In genomic region chr19:35945121-35945792, GRCh38 we compare ENCODE assay signal across 20 cellular contexts. TPM values are rescaled to one million over a fixed set of nuclear protein-coding genes. Genes with fewer than 3 reads are reported as not detected.
DNase-seq lines count a peak whose midpoint lies in the region; ATAC-seq, FAIRE-seq and TF ChIP-seq lines count a peak whose summit lies in the region.
"Had no signal": no experiment of that assay in that cellular context is flagged by ENCODE, and none has a peak within 500 bp of the region (broad histone marks: within the 10 kb centered on the region; RNA-seq: fewer than 3 reads in every experiment).

No MANE protein-coding gene starts in this region.

- H3K27ac ChIP-seq in A549 (no peak overlapping the region), Peyer's patch (no peak overlapping the region)

- TF ChIP-seq POLR2A in A549 (IDR thresholded peaks at IDR 0.05; ENCODE audit: low read length) (no peak), Peyer's patch (IDR thresholded peaks at IDR 0.05) (no peak)

- ATAC-seq in A549 (no peak), omental fat pad (ENCODE audit: low FRiP score) (peak; percentile 17), HG03354 (IDR thresholded peaks at IDR 0.05; ENCODE audit: poor library complexity, severe bottlenecking, unreplicated experiment) (no peak)

- no peaks in the 10 kb centered on the region for H3K27me3 ChIP-seq in Peyer's patch

- peaks cover 16% of the 10 kb centered on the region for H3K27me3 Mint-ChIP-seq in glutamatergic neuron (ENCODE audit: unreplicated experiment)
- H3K27me3 Mint-ChIP-seq: IgD-negative memory B cell had no signal

- peaks cover 12% of the 10 kb centered on the region for H3K36me3 Mint-ChIP-seq in glutamatergic neuron (ENCODE audit: unreplicated experiment)
- H3K36me3 Mint-ChIP-seq: CD14-positive monocyte, IgD-negative memory B cell had no signal

- no peak for TF ChIP-seq RAD21 in A549 (conservative IDR thresholded peaks at IDR 0.05 in 1 of 2, IDR thresholded peaks at IDR 0.05 in 1 of 2)

- H3K4me1 ChIP-seq in A549 (no peaks in the 10 kb centered on the region), Peyer's patch (no peaks in the 10 kb centered on the region)

- peak overlapping the region; percentile 9 for H3K4me3 Mint-ChIP-seq in glutamatergic neuron (ENCODE audit: unreplicated experiment)
- H3K4me3 Mint-ChIP-seq: CD14-positive monocyte, H9, IgD-negative memory B cell had no signal

- no peak overlapping the region for H3K4me3 ChIP-seq in A549
- H3K4me3 ChIP-seq in Peyer's patch: no peak overlapping the region

- TF ChIP-seq CTCF in A549 (IDR thresholded peaks at IDR 0.05): no peak
- TF ChIP-seq CTCF in GM10266 (IDR thresholded peaks at IDR 0.05; ENCODE audit: control insufficient read depth, insufficient read depth, low read depth, missing control alignments): no peak
- TF ChIP-seq CTCF in glutamatergic neuron (IDR thresholded peaks at IDR 0.05; ENCODE audit: partially characterized antibody, unreplicated experiment): no peak
- TF ChIP-seq CTCF in omental fat pad (IDR thresholded peaks at IDR 0.05): no peak
- TF ChIP-seq CTCF in Peyer's patch (IDR thresholded peaks at IDR 0.05): no peak

- no peak overlapping the region for H3K4me2 ChIP-seq in A549

- 89% methylated on average over 11 of the region's 11 CpGs for WGBS in A549 (ENCODE audit: missing lambda C conversion rate)

- H3K9me3 ChIP-seq in A549 (no peaks in the 10 kb centered on the region), Peyer's patch (no peaks in the 10 kb centered on the region)

- no peak for TF ChIP-seq EP300 in A549 (IDR thresholded peaks at IDR 0.05)

- no peak overlapping the region for H3K27ac Mint-ChIP-seq in glutamatergic neuron (ENCODE audit: unreplicated experiment)

- CTCF ChIA-PET in A549 (lab: Yijun Ruan, JAX): interaction anchor here (0.6 to 2.4 kb wide), 4 partner anchors 35 to 126 kb away, joined by 3 to 10 read pairs (median 4); partner anchors contain the start of gene NFKBID

- FAIRE-seq in A549 (lab: Jason Lieb, UNC): no peak

- peaks cover 0 to 22% (median 0%) of the 10 kb centered on the region in 3 donors for H3K36me3 ChIP-seq in Peyer's patch

- DNase-seq in A549 (ENCODE audit: low read depth in 1 of 2, low spot score in 1 of 2): no peak
- peak; percentile 17 for DNase-seq in GM10266 (ENCODE audit: extremely low spot score)
- no peak for DNase-seq in glutamatergic neuron
- no peak for DNase-seq in omental fat pad (ENCODE audit: low spot score)
- no peak for DNase-seq in Peyer's patch
- no peak for DNase-seq in NCI-H1092 treated with DMSO at 0.1 percent for 48 hours (lab: John Stamatoyannopoulos, UW)
- DNase-seq: DMS53; H9; NCI-H1105 treated with DMSO at 0.1 percent for 48 hours; NCI-H187 treated with DMSO at 0.1 percent for 48 hours; NCI-H446; NK-92 treated with Interleukin-12 subunit alpha and Interleukin-12 subunit beta, amount 100 ng/mL, for 24 hours; RPMI8226; SIG-M5 had no signal

- peaks cover 5% of the 10 kb centered on the region for H3K9me3 Mint-ChIP-seq in glutamatergic neuron (ENCODE audit: unreplicated experiment)
- H3K9me3 Mint-ChIP-seq: H9, IgD-negative memory B cell had no signal

- POLR2A ChIA-PET in A549 (lab: Yijun Ruan, JAX): no interaction called here

- peaks cover 5% of the 10 kb centered on the region for H3K4me1 Mint-ChIP-seq in glutamatergic neuron (ENCODE audit: low read depth, unreplicated experiment)

TF ChIP-seq in A549, 52 proteins besides CTCF, POLR2A, EP300 and RAD21:
- TF ChIP-seq PBX3 (IDR thresholded peaks at IDR 0.05) (no peak), MYC (IDR thresholded peaks at IDR 0.05; ENCODE audit: borderline replicate concordance, low read length) (no peak), ZFP36 (IDR thresholded peaks at IDR 0.05; ENCODE audit: borderline replicate concordance, partially characterized antibody) (peak; percentile 98)

RNA-seq across cellular contexts. Expression of gene LRFN3, which starts 9.1 kb away (rescaled TPM):
- 2.4 and 3.1 TPM in 2 replicates for polyA plus RNA-seq in A549 (2011; rRNA removed)
- 9.8 and 16.4 TPM in 2 replicates for polyA plus RNA-seq in A549 (2012; cell fraction: cytosol; rRNA removed)
- 13.2 and 22.2 TPM in 2 replicates for polyA plus RNA-seq in A549 (2012; cell fraction: nucleus; rRNA removed)
- 12.8 to 17.1 TPM (median 16.6 TPM) in 3 replicates for polyA plus RNA-seq in A549 (2017; fragmentation: RNase III; extraction: RNeasy Plus Mini Kit Qiagen cat#74134 plus additional on column Dnase treatment)
- 2.1 and 2.9 TPM in 2 replicates for polyA minus RNA-seq in A549 (2011; rRNA and poly(A)+ RNA removed)
- 40.6 TPM for total RNA-seq in glutamatergic neuron (ENCODE audit: unreplicated experiment)
- 1 to 10 TPM; 3.2 to 8.7 (median 5.3) TPM for total RNA-seq in omental fat pad
- total RNA-seq in Peyer's patch: 10 to 100 TPM in 3 of 4 donors, 1 to 10 TPM in 1; 8.3 to 34.4 (median 22.1) TPM
- polyA plus RNA-seq: CD14-positive monocyte had no signal

RNA-seq across cellular contexts. Expression of gene TYROBP, which starts 37.2 kb away (rescaled TPM):
- not detected in 2 replicates for polyA plus RNA-seq in A549 (2011; rRNA removed)
- polyA plus RNA-seq in A549 (2012; cell fraction: cytosol; rRNA removed): 0.14 and 0.34 TPM in 2 replicates
- polyA plus RNA-seq in A549 (2012; cell fraction: nucleus; rRNA removed): 0.29 TPM in 1 of 2 replicates, not detected in the other
- 0.21 TPM in 1 of 3 replicates, not detected in the others for polyA plus RNA-seq in A549 (2017; fragmentation: RNase III; extraction: RNeasy Plus Mini Kit Qiagen cat#74134 plus additional on column Dnase treatment)
- polyA minus RNA-seq in A549 (2011; rRNA and poly(A)+ RNA removed): 2.1 TPM in 1 of 2 replicates, not detected in the other
- total RNA-seq in glutamatergic neuron (ENCODE audit: unreplicated experiment): not detected
- total RNA-seq in omental fat pad: 100 to 1,000 TPM; 171 to 490 (median 280) TPM
- 10 to 100 TPM in 3 of 4 donors, 1 to 10 TPM in 1; 4.2 to 56.1 (median 20.2) TPM for total RNA-seq in Peyer's patch
- total RNA-seq: H9, HT1080, LHCN-M2, OCI-LY7 had no signal

RNA-seq across cellular contexts. Expression of gene HCST, which starts 42.9 kb away (rescaled TPM):
- 0.19 TPM in 1 of 2 replicates, not detected in the other for polyA plus RNA-seq in A549 (2011; rRNA removed)
- 0.30 and 0.38 TPM in 2 replicates for polyA plus RNA-seq in A549 (2012; cell fraction: cytosol; rRNA removed)
- 0.45 and 0.58 TPM in 2 replicates for polyA plus RNA-seq in A549 (2012; cell fraction: nucleus; rRNA removed)
- polyA plus RNA-seq in A549 (2017; fragmentation: RNase III; extraction: RNeasy Plus Mini Kit Qiagen cat#74134 plus additional on column Dnase treatment): 0.49 to 0.69 TPM in 2 of 3 replicates, not detected in the other
- 2.2 TPM in 1 of 2 replicates, not detected in the other for polyA minus RNA-seq in A549 (2011; rRNA and poly(A)+ RNA removed)
- not detected for total RNA-seq in glutamatergic neuron (ENCODE audit: unreplicated experiment)
- 10 to 100 TPM in 2 of 4 donors, 1 to 10 TPM in 2; 7.6 to 57.0 (median 13.3) TPM for total RNA-seq in omental fat pad
- total RNA-seq in Peyer's patch: 1 to 10 TPM in 1 of 4 donors, not detected in 3; 9.7 TPM
- total RNA-seq: HT1080, LHCN-M2 had no signal

RNA-seq across cellular contexts. Expression of gene NFKBID, which starts 44.9 kb away (rescaled TPM):
- polyA plus RNA-seq in A549 (2011; rRNA removed): 4.0 and 4.1 TPM in 2 replicates
- 9.6 and 11.4 TPM in 2 replicates for polyA plus RNA-seq in A549 (2012; cell fraction: cytosol; rRNA removed)
- polyA plus RNA-seq in A549 (2012; cell fraction: nucleus; rRNA removed): 59.9 and 65.7 TPM in 2 replicates
- 8.5 to 14.8 TPM (median 9.6 TPM) in 3 replicates for polyA plus RNA-seq in A549 (2017; fragmentation: RNase III; extraction: RNeasy Plus Mini Kit Qiagen cat#74134 plus additional on column Dnase treatment)
- 8.8 and 9.4 TPM in 2 replicates for polyA minus RNA-seq in A549 (2011; rRNA and poly(A)+ RNA removed)
- 7.6 TPM for total RNA-seq in glutamatergic neuron (ENCODE audit: unreplicated experiment)
- 10 to 100 TPM in 3 of 4 donors, 1 to 10 TPM in 1; 7.4 to 52.7 (median 15.5) TPM for total RNA-seq in omental fat pad
- 10 to 100 TPM in 3 of 4 donors, 1 to 10 TPM in 1; 8.4 to 38.0 (median 23.6) TPM for total RNA-seq in Peyer's patch

RNA-seq across cellular contexts. Expression of gene SDHAF1, which starts 49.7 kb away (rescaled TPM):
- polyA plus RNA-seq in A549 (2011; rRNA removed) (22.8 and 25.3 TPM in 2 replicates), A549 (2017; fragmentation: RNase III; extraction: RNeasy Plus Mini Kit Qiagen cat#74134 plus additional on column Dnase treatment) (22.6 to 27.1 TPM (median 23.2 TPM) in 3 replicates)
- 55.6 and 62.5 TPM in 2 replicates for polyA plus RNA-seq in A549 (2012; cell fraction: cytosol; rRNA removed)
- polyA plus RNA-seq in A549 (2012; cell fraction: nucleus; rRNA removed): 41.6 and 44.6 TPM in 2 replicates
- 5.9 and 8.5 TPM in 2 replicates for polyA minus RNA-seq in A549 (2011; rRNA and poly(A)+ RNA removed)
- total RNA-seq in glutamatergic neuron (ENCODE audit: unreplicated experiment) (17.7 TPM), omental fat pad (10 to 100 TPM; 19.0 to 53.8 (median 32.2) TPM), Peyer's patch (10 to 100 TPM; 15.7 to 48.0 (median 39.1) TPM)
